23 cellular contexts compared by ENCODE assay signal in genomic region chr16:69260019-69260418, GRCh38.
DNase-seq lines count a peak whose midpoint lies in the region; ATAC-seq, FAIRE-seq and TF ChIP-seq lines count a peak whose summit lies in the region.
"Had no signal": no experiment of that assay in that cellular context is flagged by ENCODE, and none has a peak within 500 bp of the region (broad histone marks: within the 10 kb centered on the region; RNA-seq: fewer than 3 reads in every experiment).

No MANE protein-coding gene starts in this region.

- no peak for ATAC-seq in DND-41 (ENCODE audit: insufficient read depth, low read depth)
- ATAC-seq: activated CD4-positive, alpha-beta T cell treated with anti-CD3 and anti-CD28 coated beads for 36 hours had no signal

- no peak for TF ChIP-seq POLR2A in H54 (IDR thresholded peaks at IDR 0.05; ENCODE audit: low read depth, low read length)

- H3K36me3 ChIP-seq in DND-41 (ENCODE audit: insufficient read depth, low read length) (peaks cover 17% of the 10 kb centered on the region), iPS DF 6.9 (ENCODE audit: control insufficient read depth, insufficient read depth, low read length) (no peaks in the 10 kb centered on the region)
- H3K36me3 ChIP-seq: adrenal gland, breast epithelium had no signal

- H3K27ac ChIP-seq in DND-41 (ENCODE audit: low read length) (no peak overlapping the region), VCaP (peak overlapping the region; percentile 84), iPS DF 6.9 (ENCODE audit: low read length) (no peak overlapping the region), substantia nigra (ENCODE audit: low read depth, low read length, poor library complexity, severe bottlenecking) (no peak overlapping the region)
- H3K27ac ChIP-seq: adrenal gland, breast epithelium, SJSA1, transverse colon had no signal

- H3K4me2 ChIP-seq in DND-41 (ENCODE audit: insufficient read depth, low read length) = no peak overlapping the region

- no peak overlapping the region for H3K4me3 ChIP-seq in DND-41 (ENCODE audit: low read depth in 1 of 2, low read length in 2 of 2)
- H3K4me3 ChIP-seq in iPS DF 6.9 (ENCODE audit: low read length) = no peak overlapping the region
- H3K4me3 ChIP-seq: adrenal gland, breast epithelium, lung, SJSA1, transverse colon had no signal

- H3K27me3 ChIP-seq in DND-41 (ENCODE audit: insufficient read depth, low read length, poor library complexity) (no peaks in the 10 kb centered on the region), iPS DF 6.9 (ENCODE audit: control insufficient read depth, insufficient read depth, low read length) (no peaks in the 10 kb centered on the region)
- H3K27me3 ChIP-seq: adrenal gland, breast epithelium, SJSA1, transverse colon had no signal

- peak; percentile 15 for FAIRE-seq in H54 (lab: Jason Lieb, UNC)
- FAIRE-seq: colon had no signal

- H3K9me3 ChIP-seq in DND-41 (ENCODE audit: insufficient read depth, low read length, severe bottlenecking) (no peaks in the 10 kb centered on the region), iPS DF 6.9 (ENCODE audit: control insufficient read depth, insufficient read depth, low read length) (no peaks in the 10 kb centered on the region)
- H3K9me3 ChIP-seq: adrenal gland, breast epithelium, SJSA1, transverse colon had no signal

- H3K4me1 ChIP-seq in DND-41 (ENCODE audit: insufficient read depth, low read length) (no peaks in the 10 kb centered on the region), iPS DF 6.9 (ENCODE audit: control insufficient read depth, insufficient read depth, low read length) (no peaks in the 10 kb centered on the region)
- H3K4me1 ChIP-seq: adrenal gland, breast epithelium, SJSA1, transverse colon had no signal

- no peak overlapping the region for H3K9ac ChIP-seq in DND-41 (ENCODE audit: low read depth, low read length)

- no peaks in the 10 kb centered on the region for H4K20me1 ChIP-seq in DND-41 (ENCODE audit: insufficient read depth, low read length)

- no peak overlapping the region for H2AFZ ChIP-seq in DND-41 (ENCODE audit: low read depth, low read length)

- H3K79me2 ChIP-seq in DND-41 (ENCODE audit: insufficient read depth, low read length) = no peaks in the 10 kb centered on the region

- TF ChIP-seq CTCF in DND-41 (IDR thresholded peaks at IDR 0.05; ENCODE audit: borderline replicate concordance, extremely low read depth, low read length, poor library complexity, severe bottlenecking) (peak; percentile 7), VCaP (conservative IDR thresholded peaks at IDR 0.05) (no peak)

- no CpG with 5 or more reads among the region's 4 CpGs for WGBS in iPS DF 6.9 (ENCODE audit: insufficient coverage, insufficient read length)

- DNase-seq in DND-41 (no peak), H54 (ENCODE audit: insufficient read length, low spot score) (no peak), iPS DF 6.9 (ENCODE audit: low read depth, low spot score) (peak; percentile 4), substantia nigra (lab: John Stamatoyannopoulos, UW) (no peak), HK-2 (ENCODE audit: unreplicated experiment) (no peak), NCI-H510A (lab: John Stamatoyannopoulos, UW) (no peak), anterior cingulate cortex (lab: John Stamatoyannopoulos, UW) (no peak)
- DNase-seq: activated CD4-positive, alpha-beta T cell treated with anti-CD3 and anti-CD28 coated beads for 36 hours; activated CD8-positive, alpha-beta memory T cell treated with anti-CD3 and anti-CD28 coated beads for 24 hours; activated gamma-delta T cell treated with Interleukin-2 at 50 U/mL for 16 hours; activated T-cell treated with anti-CD3 and anti-CD28 coated beads, Interleukin-2, amount 50 U/mL, for 1 hour; adrenal gland; Kasumi-1; NCI-H1092; NCI-H524; nucleus accumbens; T-helper 1 cell had no signal
